In the genomic region with DNA sequence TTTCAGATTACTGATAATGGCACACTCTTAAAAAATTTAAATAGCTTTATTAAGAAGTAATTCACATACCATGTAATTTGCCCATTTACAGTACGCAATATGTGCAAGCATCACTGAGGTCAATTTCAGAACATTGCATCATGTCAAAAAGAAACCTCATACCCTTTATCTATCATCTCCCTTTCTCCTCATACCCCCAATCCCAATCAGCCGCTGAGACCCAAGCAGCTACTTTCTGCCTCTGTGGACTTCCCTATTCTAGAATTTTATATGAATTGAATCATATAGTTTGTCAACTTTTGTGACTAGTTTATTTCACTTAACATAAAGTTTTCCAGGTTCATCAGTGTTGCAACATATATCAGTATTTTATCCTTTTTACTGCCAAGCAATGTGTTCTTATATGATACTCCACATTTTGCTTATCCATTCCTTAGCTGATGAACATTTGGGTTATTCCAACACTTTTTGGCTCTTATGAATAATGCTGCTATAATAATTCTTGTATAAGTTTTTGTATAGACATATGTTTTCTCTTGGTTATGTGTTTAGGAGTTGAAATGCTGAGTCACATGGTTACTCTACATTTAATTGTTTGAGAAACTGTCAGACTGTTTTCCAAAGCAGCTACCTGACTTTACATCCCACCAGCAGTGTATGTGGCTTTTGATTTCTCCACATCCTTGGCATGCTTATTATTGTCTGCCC, we compare ENCODE assay signal across 1 cellular context.
TF ChIP-seq lines count a peak whose summit lies in the region.

No MANE protein-coding gene starts in this region.

TF ChIP-seq in K562, 482 proteins besides CTCF, POLR2A, EP300 and RAD21 (continued from another document):
- TF ChIP-seq SMAD3 (CRISPR knock-in tag; conservative IDR thresholded peaks at IDR 0.05): 0 out of 2 replicates have a peak, but pooled peaks have one; percentile 44
- TF ChIP-seq NFE2 (IDR thresholded peaks at IDR 0.05; ENCODE audit: low read depth): peak; percentile 66
- TF ChIP-seq DACH1 (IDR thresholded peaks at IDR 0.05; ENCODE audit: partially characterized antibody): no peak
TF ChIP-seq in K562: peak in this region for 48.
